ENCODE assay signal across 10 cellular contexts in the genomic region with DNA sequence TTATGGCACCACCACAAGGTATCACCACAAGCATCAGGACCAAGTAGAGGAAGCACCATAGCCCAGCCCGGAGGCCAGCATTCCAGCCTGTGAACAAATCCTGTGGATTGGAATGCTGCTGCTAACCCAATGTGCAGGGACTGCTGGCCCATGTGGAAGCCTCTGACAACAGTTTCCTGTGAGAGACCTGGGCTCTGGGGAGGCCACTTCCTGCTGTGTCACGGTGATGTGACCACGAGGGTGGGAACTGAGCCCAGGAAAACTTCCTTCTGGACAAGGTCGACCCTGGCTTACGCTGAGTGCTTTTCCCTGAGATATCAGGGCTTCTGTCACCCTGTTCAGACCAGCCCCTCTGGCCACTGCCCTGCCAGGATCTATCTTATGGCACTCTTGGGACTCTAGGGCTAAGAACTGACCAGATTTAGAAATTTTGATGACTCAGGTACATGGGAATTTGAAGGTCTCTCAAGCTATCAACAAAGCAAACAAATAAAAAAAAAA.
A peak's percentile ranks its signal among the peaks of the same experiment; 100 is the strongest.
DNase-seq lines count a peak whose midpoint lies in the region; ATAC-seq, FAIRE-seq and TF ChIP-seq lines count a peak whose summit lies in the region.
"Had no signal": no experiment of that assay in that cellular context is flagged by ENCODE, and none has a peak within 500 bp of the region (broad histone marks: within the 10 kb centered on the region; RNA-seq: fewer than 3 reads in every experiment).

No MANE protein-coding gene starts in this region.

- WGBS in body of pancreas, 2 donors = 23 to 34% methylated on average over 5 of the region's 5 CpGs
- WGBS in upper lobe of left lung, 2 donors = 15 to 42% methylated on average over 3 to 5 of the region's 5 CpGs

- no peak for TF ChIP-seq EP300 in upper lobe of left lung (IDR thresholded peaks at IDR 0.05)

- H3K4me3 ChIP-seq in body of pancreas (no peak overlapping the region), kidney (ENCODE audit: low read length in 2 of 2) (no peak overlapping the region), upper lobe of left lung (no peak overlapping the region)
- H3K4me3 ChIP-seq: uterus had no signal

- ATAC-seq in body of pancreas = peak; percentile 86
- peak; percentile 12 to 20 for ATAC-seq in upper lobe of left lung (ENCODE audit: low FRiP score in 2 of 2)
- ATAC-seq in HG03175 (IDR thresholded peaks at IDR 0.05; ENCODE audit: unreplicated experiment) = no peak
- ATAC-seq in activated T-cell treated with anti-CD3 and anti-CD28 coated beads, Interleukin-2, amount 50 U/mL, for 72 hours (replicated peaks in 1 of 2) = no peak

- TF ChIP-seq CTCF in body of pancreas (IDR thresholded peaks at IDR 0.05) (no peak), kidney (IDR thresholded peaks at IDR 0.05; ENCODE audit: borderline replicate concordance, extremely low read depth, insufficient read depth) (no peak), upper lobe of left lung (IDR thresholded peaks at IDR 0.05) (no peak)

- peak; percentile 35 for FAIRE-seq in kidney (lab: Jason Lieb, UNC)

- H3K4me3 Mint-ChIP-seq in activated T-cell treated with anti-CD3 and anti-CD28 coated beads, Interleukin-2, amount 50 U/mL, for 72 hours = no peak overlapping the region
- H3K4me3 Mint-ChIP-seq: activated CD4-positive, alpha-beta T cell treated with anti-CD3 and anti-CD28 coated beads, Interleukin-2, amount 10 ng/mL, durations not matched to agents 24 days and 14 days had no signal

- H3K36me3 ChIP-seq in body of pancreas (replicated peaks in 1 of 2; ENCODE audit: insufficient read depth in 1 of 2, low read depth in 2 of 2) (no peaks in the 10 kb centered on the region), kidney (ENCODE audit: control insufficient read depth in 1 of 2, insufficient read depth in 2 of 2, low read length in 2 of 2) (no peaks in the 10 kb centered on the region), upper lobe of left lung (no peaks in the 10 kb centered on the region)
- H3K36me3 ChIP-seq: uterus had no signal

- intact Hi-C loops in body of pancreas (cut with DNase I) = no loop called here
- intact Hi-C loops in kidney (cut with DNase I) = no loop called here

- peak; percentile 95 for DNase-seq in HS-27A (ENCODE audit: low read depth)
- peak; percentile 49 to 60 (median 54) for DNase-seq in body of pancreas
- DNase-seq in kidney = peak; percentile 91
- DNase-seq in upper lobe of left lung = no peak
- no peak for DNase-seq in COLO829 (ENCODE audit: low spot score)
- no peak for DNase-seq in activated T-cell treated with anti-CD3 and anti-CD28 coated beads, Interleukin-2, amount 50 U/mL, for 72 hours
- DNase-seq: activated CD4-positive, alpha-beta T cell treated with anti-CD3 and anti-CD28 coated beads, Interleukin-2, amount 10 ng/mL, durations not matched to agents 24 days and 14 days; amygdala had no signal

- TF ChIP-seq POLR2A in body of pancreas (IDR thresholded peaks at IDR 0.05) (no peak), upper lobe of left lung (IDR thresholded peaks at IDR 0.05) (no peak)

- H3K9me3 ChIP-seq in body of pancreas = no peaks in the 10 kb centered on the region
- H3K9me3 ChIP-seq in kidney (ENCODE audit: control insufficient read depth in 1 of 2, low read length in 2 of 2) = peaks cover 0 to 2% of the 10 kb centered on the region in 2 donors
- H3K9me3 ChIP-seq in upper lobe of left lung = no peaks in the 10 kb centered on the region
- H3K9me3 ChIP-seq: uterus had no signal

- no peaks in the 10 kb centered on the region for H3K27me3 ChIP-seq in body of pancreas
- H3K27me3 ChIP-seq in upper lobe of left lung = no peaks in the 10 kb centered on the region
- H3K27me3 ChIP-seq: uterus had no signal

- H3K9me3 Mint-ChIP-seq in activated T-cell treated with anti-CD3 and anti-CD28 coated beads, Interleukin-2, amount 50 U/mL, for 72 hours = peaks cover 2% of the 10 kb centered on the region in 2 donors
- H3K9me3 Mint-ChIP-seq: activated CD4-positive, alpha-beta T cell treated with anti-CD3 and anti-CD28 coated beads, Interleukin-2, amount 10 ng/mL, durations not matched to agents 24 days and 14 days had no signal

- no peaks in the 10 kb centered on the region for H3K4me1 Mint-ChIP-seq in activated T-cell treated with anti-CD3 and anti-CD28 coated beads, Interleukin-2, amount 50 U/mL, for 72 hours (ENCODE audit: low read depth)
- H3K4me1 Mint-ChIP-seq: activated CD4-positive, alpha-beta T cell treated with anti-CD3 and anti-CD28 coated beads, Interleukin-2, amount 10 ng/mL, durations not matched to agents 24 days and 14 days had no signal

- H3K27ac Mint-ChIP-seq in activated T-cell treated with anti-CD3 and anti-CD28 coated beads, Interleukin-2, amount 50 U/mL, for 72 hours = no peak overlapping the region
- H3K27ac Mint-ChIP-seq: activated CD4-positive, alpha-beta T cell treated with anti-CD3 and anti-CD28 coated beads, Interleukin-2, amount 10 ng/mL, durations not matched to agents 24 days and 14 days had no signal

- H3K4me1 ChIP-seq in body of pancreas (no peaks in the 10 kb centered on the region), kidney (ENCODE audit: control insufficient read depth in 1 of 2, insufficient read depth in 1 of 2, low read depth in 1 of 2, low read length in 2 of 2) (peaks cover 0 to 2% of the 10 kb centered on the region in 2 donors), upper lobe of left lung (no peaks in the 10 kb centered on the region)
- H3K4me1 ChIP-seq: uterus had no signal

- H3K27ac ChIP-seq in body of pancreas = peak overlapping the region in 3 of 4 donors; percentile 36 to 56 (median 36)
- H3K27ac ChIP-seq in kidney (ENCODE audit: low read depth in 2 of 2, low read length in 2 of 2) = peak overlapping the region; percentile 33 to 67
- H3K27ac ChIP-seq in upper lobe of left lung = no peak overlapping the region
- H3K27ac ChIP-seq: uterus had no signal

- H3K9ac ChIP-seq in kidney (ENCODE audit: low read length in 2 of 2) = peak overlapping the region in 1 of 2 donors; percentile 4

- peaks cover 2% of the 10 kb centered on the region in 2 donors for H3K36me3 Mint-ChIP-seq in activated T-cell treated with anti-CD3 and anti-CD28 coated beads, Interleukin-2, amount 50 U/mL, for 72 hours (ENCODE audit: insufficient read depth in 2 of 2)

- peaks cover 33% of the 10 kb centered on the region for H3K27me3 Mint-ChIP-seq in activated T-cell treated with anti-CD3 and anti-CD28 coated beads, Interleukin-2, amount 50 U/mL, for 72 hours (ENCODE audit: low read depth)

Comparison
In these comparisons a context has a peak if more than half of its experiments do, and no peak if none do; other contexts are left out.
1. DNase-seq: peak in HS-27A (single experiment), body of pancreas (4 of 4) and kidney (single experiment); none in upper lobe of left lung (0 of 2), COLO829 (single experiment) and activated T-cell treated with anti-CD3 and anti-CD28 coated beads, Interleukin-2, amount 50 U/mL, for 72 hours (0 of 2).
2. ATAC-seq: peak in body of pancreas (single experiment) and upper lobe of left lung (2 of 2); none in HG03175 (single experiment) and activated T-cell treated with anti-CD3 and anti-CD28 coated beads, Interleukin-2, amount 50 U/mL, for 72 hours (0 of 2).
3. H3K27ac ChIP-seq: peak in body of pancreas (3 of 4) and kidney (2 of 2); none in upper lobe of left lung (0 of 4).